10 cellular contexts compared by ENCODE assay signal in the genomic region with DNA sequence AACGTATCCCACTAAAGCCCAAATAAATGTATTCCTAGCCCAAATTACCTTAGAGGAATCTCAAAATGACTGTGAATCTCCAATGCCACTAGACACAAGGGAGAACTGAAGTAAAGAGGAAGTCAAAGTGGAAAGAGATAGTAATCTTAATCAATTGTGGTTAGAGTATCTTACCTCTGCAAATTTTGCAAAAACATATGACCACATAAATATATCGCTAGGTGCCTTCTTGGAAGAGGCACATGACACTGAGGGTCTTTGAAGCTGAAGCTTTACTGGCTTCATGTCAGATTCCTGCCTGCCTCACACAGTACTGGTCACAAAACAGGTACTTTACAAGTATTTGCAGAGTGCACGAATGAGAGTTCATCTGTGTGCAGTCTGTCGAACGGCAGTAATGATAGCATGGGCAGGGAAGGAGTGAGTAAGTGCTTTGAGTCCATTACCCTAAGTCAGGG.
DNase-seq lines count a peak whose midpoint lies in the region; ATAC-seq and TF ChIP-seq lines count a peak whose summit lies in the region.
"Had no signal": no experiment of that assay in that cellular context is flagged by ENCODE, and none has a peak within 500 bp of the region (broad histone marks: within the 10 kb centered on the region; RNA-seq: fewer than 3 reads in every experiment).

No MANE protein-coding gene starts in this region.

- peak; percentile 53 for ATAC-seq in GM18867 (IDR thresholded peaks at IDR 0.05; ENCODE audit: unreplicated experiment)
- peak; percentile 58 for ATAC-seq in HG03095 (IDR thresholded peaks at IDR 0.05; ENCODE audit: unreplicated experiment)
- peak; percentile 77 to 89 for ATAC-seq in naive B cell (ENCODE audit: low read depth in 2 of 2)
- no peak for ATAC-seq in HG02840 (IDR thresholded peaks at IDR 0.05; ENCODE audit: low FRiP score, unreplicated experiment)

- H3K36me3 Mint-ChIP-seq in naive B cell = peaks cover 17 to 21% of the 10 kb centered on the region in 2 donors

- intact Hi-C loops in colonic mucosa (cut with DNase I) = no loop called here

- no peak overlapping the region for H3K4me3 ChIP-seq in colonic mucosa
- no peak overlapping the region for H3K4me3 ChIP-seq in WERI-Rb-1 (ENCODE audit: low read depth, low read length)

- DNase-seq in T-helper 22 cell (ENCODE audit: low read depth) (peak; percentile 24), naive B cell (peak; percentile 23), colonic mucosa (no peak), NCI-H128 (lab: John Stamatoyannopoulos, UW; ENCODE audit: unreplicated experiment) (no peak), WERI-Rb-1 (no peak)
- DNase-seq: NCI-H2171 treated with DMSO at 0.1 percent for 48 hours had no signal

- H3K27ac Mint-ChIP-seq in naive B cell = peak overlapping the region in 1 of 6 donors; percentile 49

- TF ChIP-seq CTCF in colonic mucosa (IDR thresholded peaks at IDR 0.05) (no peak), WERI-Rb-1 (IDR thresholded peaks at IDR 0.05; ENCODE audit: low read depth, low read length) (no peak)

- no peaks in the 10 kb centered on the region for H3K4me1 ChIP-seq in colonic mucosa

- H3K4me3 Mint-ChIP-seq in naive B cell = peak overlapping the region in 5 of 8 donors; percentile 2 to 62 (median 43)
- H3K4me3 Mint-ChIP-seq: neural crest cell had no signal

- peaks cover 13 to 17% (median 16%) of the 10 kb centered on the region in 3 donors for H3K4me1 Mint-ChIP-seq in naive B cell

- H3K27me3 Mint-ChIP-seq in naive B cell = no peaks in the 10 kb centered on the region

- no peaks in the 10 kb centered on the region for H3K9me3 ChIP-seq in colonic mucosa
- H3K9me3 ChIP-seq in WERI-Rb-1 (ENCODE audit: severe bottlenecking) = peaks cover 6% of the 10 kb centered on the region

- no peaks in the 10 kb centered on the region for H3K27me3 ChIP-seq in colonic mucosa
- no peaks in the 10 kb centered on the region for H3K27me3 ChIP-seq in WERI-Rb-1 (ENCODE audit: insufficient read depth, low read depth, severe bottlenecking)

- H3K9ac ChIP-seq in colonic mucosa (ENCODE audit: low read depth in 2 of 2, low read length in 2 of 2) = no peak overlapping the region

- no peak overlapping the region for H3K27ac ChIP-seq in colonic mucosa
- no peak overlapping the region for H3K27ac ChIP-seq in WERI-Rb-1

- H3K36me3 ChIP-seq in colonic mucosa = no peaks in the 10 kb centered on the region
- no peaks in the 10 kb centered on the region for H3K36me3 ChIP-seq in WERI-Rb-1

- peaks cover 9 to 26% (median 17%) of the 10 kb centered on the region in 7 donors for H3K9me3 Mint-ChIP-seq in naive B cell

Comparison
In these comparisons a context has a peak if more than half of its experiments do, and no peak if none do; other contexts are left out.
1. DNase-seq: peak in T-helper 22 cell (single experiment) and naive B cell (single experiment); none in colonic mucosa (single experiment), NCI-H128 (single experiment) and WERI-Rb-1 (single experiment).